ENCODE assay signal across 26 cellular contexts in the genomic region with DNA sequence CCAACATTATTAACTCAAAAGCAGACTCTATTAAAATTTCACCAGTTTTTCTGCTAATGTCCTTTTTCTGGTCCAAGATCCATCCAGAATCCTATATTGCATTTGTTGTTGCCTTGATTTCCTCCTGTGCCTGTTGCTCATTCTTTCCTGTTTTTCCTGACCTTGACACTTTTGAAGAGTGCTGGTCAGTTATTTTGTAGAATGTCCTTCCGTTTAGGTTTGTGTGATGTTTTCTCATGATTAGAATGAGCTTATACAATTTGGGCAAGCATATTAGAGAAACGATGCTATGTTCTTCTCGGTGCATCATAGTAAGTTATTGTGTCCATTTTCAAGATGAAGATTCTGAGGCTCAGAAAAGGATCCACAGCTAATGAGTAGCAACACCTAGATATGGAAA.
"Had no signal": no experiment of that assay in that cellular context is flagged by ENCODE, and none has a peak within 500 bp of the region (broad histone marks: within the 10 kb centered on the region; RNA-seq: fewer than 3 reads in every experiment).

No MANE protein-coding gene starts in this region.

- H3K4me3 Mint-ChIP-seq: activated B cell treated with CpG ODN at 0.5 μM for 24 hours; activated CD4-positive, alpha-beta memory T cell treated with anti-CD3 and anti-CD28 coated beads for 36 hours; activated naive CD4-positive, alpha-beta T cell treated with anti-CD3 and anti-CD28 coated beads for 36 hours; immature natural killer cell; neural crest cell; T-helper 1 cell treated with Interleukin-12 subunit alpha and Interleukin-12 subunit beta and Interleukin-4 antibody, amounts not matched to agents 30 μg/mL and 1 μg/mL, for 36 hours; type B pancreatic cell had no signal

- ATAC-seq: body of pancreas, mucosa of descending colon had no signal

- H3K79me2 ChIP-seq: hepatocyte had no signal

- H3K27ac Mint-ChIP-seq: activated B cell treated with CpG ODN at 0.5 μM for 24 hours; activated CD4-positive, alpha-beta memory T cell treated with anti-CD3 and anti-CD28 coated beads for 36 hours; activated naive CD4-positive, alpha-beta T cell treated with anti-CD3 and anti-CD28 coated beads for 36 hours; immature natural killer cell; T-helper 1 cell treated with Interleukin-12 subunit alpha and Interleukin-12 subunit beta and Interleukin-4 antibody, amounts not matched to agents 30 μg/mL and 1 μg/mL, for 36 hours; type B pancreatic cell had no signal

- H3K9me3 Mint-ChIP-seq: activated B cell treated with CpG ODN at 0.5 μM for 24 hours; activated CD4-positive, alpha-beta memory T cell treated with anti-CD3 and anti-CD28 coated beads for 36 hours; activated naive CD4-positive, alpha-beta T cell treated with anti-CD3 and anti-CD28 coated beads for 36 hours; immature natural killer cell; neural crest cell; T-helper 1 cell treated with Interleukin-12 subunit alpha and Interleukin-12 subunit beta and Interleukin-4 antibody, amounts not matched to agents 30 μg/mL and 1 μg/mL, for 36 hours; type B pancreatic cell had no signal

- H3K4me2 ChIP-seq: hepatocyte had no signal

- H3K27me3 Mint-ChIP-seq: activated B cell treated with CpG ODN at 0.5 μM for 24 hours; activated CD4-positive, alpha-beta memory T cell treated with anti-CD3 and anti-CD28 coated beads for 36 hours; type B pancreatic cell had no signal

- FAIRE-seq: frontal cortex had no signal

- H3K36me3 Mint-ChIP-seq: activated CD4-positive, alpha-beta memory T cell treated with anti-CD3 and anti-CD28 coated beads for 36 hours; immature natural killer cell; type B pancreatic cell had no signal

- H3K9me3 ChIP-seq: body of pancreas, esophagus muscularis mucosa, mucosa of descending colon, sigmoid colon, thoracic aorta, vagina had no signal

- H3K36me3 ChIP-seq: esophagus muscularis mucosa, sigmoid colon, thoracic aorta, vagina had no signal

- H3K4me3 ChIP-seq: body of pancreas, esophagus muscularis mucosa, hepatocyte, mucosa of descending colon, sigmoid colon, thoracic aorta, vagina had no signal

- DNase-seq: activated B cell treated with CpG ODN at 0.5 μM for 24 hours; activated CD4-positive, alpha-beta memory T cell treated with anti-CD3 and anti-CD28 coated beads for 36 hours; activated CD4-positive, alpha-beta T cell treated with anti-CD3 and anti-CD28 coated beads for 4 hours; activated effector memory CD4-positive, alpha-beta T cell treated with Interleukin-2 at 50 U/mL for 16 hours; activated naive CD4-positive, alpha-beta T cell treated with anti-CD3 and anti-CD28 coated beads for 36 hours; activated T-cell treated with anti-CD3 and anti-CD28 coated beads, Interleukin-2, amount 50 U/mL, for 48 hours; anterior cingulate cortex; body of pancreas; effector memory CD4-positive, alpha-beta T cell; glutamatergic neuron; immature natural killer cell; mesendoderm; mucosa of descending colon; occipital lobe; sigmoid colon; stimulated activated CD4-positive, alpha-beta T cell treated with anti-CD3 and anti-CD28 coated beads, Interleukin-2, amount 100 ng/mL, for 48 hours; stimulated activated naive CD4-positive, alpha-beta T cell; T1000 had no signal

- H2AFZ ChIP-seq: hepatocyte had no signal

- H3K27ac ChIP-seq: body of pancreas, esophagus muscularis mucosa, hepatocyte, sigmoid colon, thoracic aorta, vagina had no signal

- H3K27me3 ChIP-seq: body of pancreas, esophagus muscularis mucosa, hepatocyte, sigmoid colon, vagina had no signal

- H3K4me1 ChIP-seq: esophagus muscularis mucosa, sigmoid colon, vagina had no signal

- H3K4me1 Mint-ChIP-seq: activated B cell treated with CpG ODN at 0.5 μM for 24 hours, immature natural killer cell had no signal
